ENCODE assay signal across 10 cellular contexts in genomic region chr15:70091649-70092461, GRCh38. TPM values are rescaled to one million over a fixed set of nuclear protein-coding genes. Genes with fewer than 3 reads are reported as not detected.
DNase-seq lines count a peak whose midpoint lies in the region; ATAC-seq, FAIRE-seq and TF ChIP-seq lines count a peak whose summit lies in the region.
"Had no signal": no experiment of that assay in that cellular context is flagged by ENCODE, and none has a peak within 500 bp of the region (broad histone marks: within the 10 kb centered on the region; RNA-seq: fewer than 3 reads in every experiment).

No MANE protein-coding gene starts in this region.

- ATAC-seq in stimulated activated effector memory CD8-positive, alpha-beta T cell treated with anti-CD3 and anti-CD28 coated beads, Interleukin-12 subunit alpha, Interleukin-12 subunit beta, amount 100 ng/mL, for 72 hours = peak; percentile 82
- ATAC-seq in HG02610 (IDR thresholded peaks at IDR 0.05; ENCODE audit: unreplicated experiment) = no peak
- ATAC-seq in left ventricle myocardium superior = no peak
- ATAC-seq: heart left ventricle had no signal

- 80 to 82% methylated on average over 12 of the region's 12 CpGs for WGBS in testis, 2 donors

- H3K27me3 ChIP-seq in testis = no peaks in the 10 kb centered on the region

- no peak for FAIRE-seq in RCC 7860 (lab: Jason Lieb, UNC)

- intact Hi-C loops in left ventricle myocardium superior (cut with micrococcal nuclease) (loop anchor here (10.0 kb wide), 1 partner anchor 173 kb away; no protein-coding TSS in a partner anchor), testis (cut with DNase I; ENCODE audit: low total_unique reads) (no loop called here)

- no peak overlapping the region for H3K27ac ChIP-seq in testis
- H3K27ac ChIP-seq: thoracic aorta had no signal

- no peaks in the 10 kb centered on the region for H3K36me3 ChIP-seq in testis (ENCODE audit: low read depth, missing control alignments)

- TF ChIP-seq CTCF in fibroblast of mammary gland (conservative IDR thresholded peaks at IDR 0.05; ENCODE audit: control insufficient read depth, insufficient read depth, low read depth, low read length) = no peak
- TF ChIP-seq CTCF in testis (IDR thresholded peaks at IDR 0.05) = no peak

- H3K4me1 ChIP-seq in testis = peaks cover 48% of the 10 kb centered on the region

- H3K9me3 ChIP-seq in testis = no peaks in the 10 kb centered on the region
- H3K9me3 ChIP-seq: heart left ventricle, thoracic aorta had no signal

- H3K4me3 Mint-ChIP-seq in stimulated activated effector memory CD8-positive, alpha-beta T cell treated with anti-CD3 and anti-CD28 coated beads, Interleukin-12 subunit alpha, Interleukin-12 subunit beta, amount 100 ng/mL, for 72 hours = peak overlapping the region; percentile 96

- no peaks in the 10 kb centered on the region for H3K9me3 Mint-ChIP-seq in stimulated activated effector memory CD8-positive, alpha-beta T cell treated with anti-CD3 and anti-CD28 coated beads, Interleukin-12 subunit alpha, Interleukin-12 subunit beta, amount 100 ng/mL, for 72 hours

- no peak for TF ChIP-seq POLR2A in testis (IDR thresholded peaks at IDR 0.05)

- DNase-seq in NCI-H2171 treated with DMSO at 0.1 percent for 48 hours (lab: John Stamatoyannopoulos, UW) = peak; percentile 42
- no peak for DNase-seq in NCI-H2171 (lab: John Stamatoyannopoulos, UW)
- DNase-seq in RCC 7860 (ENCODE audit: low spot score) = peak; percentile 6
- DNase-seq in fibroblast of mammary gland (ENCODE audit: low read depth) = peak; percentile 31
- peak in 1 of 2 donors; percentile 75 for DNase-seq in stimulated activated effector memory CD8-positive, alpha-beta T cell treated with anti-CD3 and anti-CD28 coated beads, Interleukin-12 subunit alpha, Interleukin-12 subunit beta, amount 100 ng/mL, for 72 hours (ENCODE audit: low spot score in 2 of 2)
- DNase-seq in left ventricle myocardium superior = no peak
- no peak for DNase-seq in testis

- peaks cover 80% of the 10 kb centered on the region for H3K4me1 Mint-ChIP-seq in stimulated activated effector memory CD8-positive, alpha-beta T cell treated with anti-CD3 and anti-CD28 coated beads, Interleukin-12 subunit alpha, Interleukin-12 subunit beta, amount 100 ng/mL, for 72 hours

- peaks cover 98% of the 10 kb centered on the region for H3K36me3 Mint-ChIP-seq in stimulated activated effector memory CD8-positive, alpha-beta T cell treated with anti-CD3 and anti-CD28 coated beads, Interleukin-12 subunit alpha, Interleukin-12 subunit beta, amount 100 ng/mL, for 72 hours

- H3K4me3 ChIP-seq in fibroblast of mammary gland (ENCODE audit: control insufficient read depth, low read depth, low read length) = no peak overlapping the region
- H3K4me3 ChIP-seq in testis = no peak overlapping the region
- H3K4me3 ChIP-seq: thoracic aorta had no signal

- H3K27ac Mint-ChIP-seq in stimulated activated effector memory CD8-positive, alpha-beta T cell treated with anti-CD3 and anti-CD28 coated beads, Interleukin-12 subunit alpha, Interleukin-12 subunit beta, amount 100 ng/mL, for 72 hours = peak overlapping the region; percentile 30

RNA-seq across cellular contexts. Expression of gene TLE3, which starts 5.9 kb away (rescaled TPM):
- 12.8 TPM for total RNA-seq in left ventricle myocardium superior
- 100 to 1,000 TPM in 1 of 2 donors, 10 to 100 TPM in 1; 99.5 to 139 TPM for total RNA-seq in testis
- polyA plus RNA-seq in testis (ENCODE audit: insufficient read depth, low read depth, low replicate concordance) = 60.5 TPM

Comparison
In these comparisons a context has a peak if more than half of its experiments do, and no peak if none do; other contexts are left out.
1. DNase-seq: peak in NCI-H2171 treated with DMSO at 0.1 percent for 48 hours (single experiment), RCC 7860 (single experiment) and fibroblast of mammary gland (single experiment); none in NCI-H2171 (single experiment), left ventricle myocardium superior (single experiment) and testis (single experiment).